ENCODE assay signal across 8 cellular contexts in the genomic region with DNA sequence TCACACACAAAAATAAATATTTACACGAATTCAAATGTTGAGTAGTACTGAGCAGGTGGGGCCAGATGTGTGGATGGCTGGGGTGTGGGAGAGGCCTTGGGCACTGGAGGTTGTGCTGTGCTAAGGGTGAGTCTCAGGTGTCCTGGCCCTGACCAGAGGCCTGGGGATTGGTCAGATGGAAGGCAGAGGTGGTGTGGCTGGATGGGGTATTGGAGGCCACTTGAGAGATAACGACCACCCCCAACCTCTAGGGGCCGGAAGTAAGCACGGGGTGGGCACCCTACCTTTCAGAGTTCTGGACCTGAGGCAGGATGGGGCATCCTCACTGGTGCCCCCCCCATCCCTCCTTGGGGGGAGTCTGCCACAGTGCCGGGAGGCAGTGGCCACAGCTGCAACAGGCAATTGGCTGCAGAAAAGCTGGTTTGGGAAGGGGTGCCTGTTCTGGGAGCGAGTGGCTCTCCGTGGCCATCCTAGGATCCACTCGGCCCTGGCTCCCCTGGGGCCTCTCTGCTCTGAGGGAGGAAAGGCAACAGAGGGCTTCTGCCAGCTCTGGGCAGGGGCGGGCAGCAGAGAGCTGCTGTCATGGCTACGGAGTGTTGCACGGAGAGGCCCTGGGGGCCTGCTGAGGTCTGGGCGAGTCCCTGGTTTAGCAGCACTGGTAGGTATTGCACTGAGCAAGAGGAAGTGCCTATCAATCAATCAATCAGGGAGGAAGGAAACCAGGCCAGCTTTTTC.
DNase-seq lines count a peak whose midpoint lies in the region; ATAC-seq and TF ChIP-seq lines count a peak whose summit lies in the region.
"Had no signal": no experiment of that assay in that cellular context is flagged by ENCODE, and none has a peak within 500 bp of the region (broad histone marks: within the 10 kb centered on the region; RNA-seq: fewer than 3 reads in every experiment).

No MANE protein-coding gene starts in this region.

- no peak overlapping the region for H2BK12ac ChIP-seq in neuronal stem cell (ENCODE audit: low read length)

- H4K91ac ChIP-seq in neuronal stem cell (ENCODE audit: low read depth, low read length, poor library complexity): no peak overlapping the region

- no peak overlapping the region for H2BK120ac ChIP-seq in neuronal stem cell (ENCODE audit: low read depth, low read length)

- H3K9me3 ChIP-seq in neuronal stem cell (replicated peaks in 1 of 2; ENCODE audit: control insufficient read depth in 2 of 2, insufficient read depth in 1 of 2, low read depth in 1 of 2, low read length in 2 of 2): no peaks in the 10 kb centered on the region

- no peak overlapping the region for H2AK5ac ChIP-seq in neuronal stem cell (ENCODE audit: low read depth, low read length)

- peak overlapping the region; percentile 69 for H3K27ac ChIP-seq in cingulate gyrus (ENCODE audit: low read depth, low read length)
- no peak overlapping the region for H3K27ac ChIP-seq in neuronal stem cell (replicated peaks; ENCODE audit: low read length)

- no peak overlapping the region for H4K8ac ChIP-seq in neuronal stem cell (ENCODE audit: low read depth, low read length)

- peak overlapping the region; percentile 24 for H3K9ac ChIP-seq in neuronal stem cell (ENCODE audit: low read depth, low read length, poor library complexity)

- no peak overlapping the region for H3K4ac ChIP-seq in neuronal stem cell (ENCODE audit: low read length)

- peaks cover 23 to 96% of the 10 kb centered on the region in 2 donors for H3K36me3 ChIP-seq in neuronal stem cell (replicated peaks in 1 of 2; ENCODE audit: control insufficient read depth in 2 of 2, insufficient read depth in 2 of 2, low read length in 2 of 2)

- H3K4me2 ChIP-seq in neuronal stem cell (ENCODE audit: insufficient read depth, low read length, poor library complexity, severe bottlenecking): no peak overlapping the region

- no peak overlapping the region for H3K14ac ChIP-seq in neuronal stem cell (ENCODE audit: low read length)

- H3K4me1 ChIP-seq in neuronal stem cell (ENCODE audit: control insufficient read depth in 2 of 2, insufficient read depth in 1 of 2, low read depth in 1 of 2, low read length in 2 of 2): peaks cover 0 to 16% of the 10 kb centered on the region in 2 donors

- H3K23ac ChIP-seq in neuronal stem cell (ENCODE audit: low read depth, low read length, poor library complexity): peak overlapping the region; percentile 50

- no peak for TF ChIP-seq POLR2A in GM18505 (IDR thresholded peaks at IDR 0.05; ENCODE audit: borderline replicate concordance, extremely low read depth, insufficient read depth, insufficient read length)

- H3K27me3 ChIP-seq in neuronal stem cell (ENCODE audit: control insufficient read depth in 3 of 3, insufficient read depth in 3 of 3, low read depth in 1 of 3, low read length in 3 of 3): no peaks in the 10 kb centered on the region

- ATAC-seq in GM18868 (IDR thresholded peaks at IDR 0.05; ENCODE audit: unreplicated experiment) (peak; percentile 78), GM18505 (IDR thresholded peaks at IDR 0.05; ENCODE audit: unreplicated experiment) (no peak), HG02840 (IDR thresholded peaks at IDR 0.05; ENCODE audit: low FRiP score, unreplicated experiment) (no peak)

- no peak overlapping the region for H2BK5ac ChIP-seq in neuronal stem cell (ENCODE audit: low read length)

- H3K4me3 ChIP-seq in neuronal stem cell (ENCODE audit: low read length in 2 of 2): no peak overlapping the region

- no peak overlapping the region for H2BK15ac ChIP-seq in neuronal stem cell (ENCODE audit: low read length)

- no CpG with 5 or more reads among the region's 12 CpGs for WGBS in neuronal stem cell (ENCODE audit: extremely low coverage in 2 of 2, insufficient read length in 2 of 2, insufficient replicate concordance in 1 of 2), 2 donors

- H2AFZ ChIP-seq in neuronal stem cell (ENCODE audit: low read length): no peak overlapping the region

- DNase-seq in NCI-H187 treated with DMSO at 0.1 percent for 48 hours (lab: John Stamatoyannopoulos, UW): peak; percentile 24
- DNase-seq in neuronal stem cell (ENCODE audit: low spot score): no peak
- DNase-seq in NCI-H2029 treated with DMSO at 0.1 percent for 48 hours (lab: John Stamatoyannopoulos, UW): no peak
- DNase-seq: NCI-H226 had no signal

- H3K18ac ChIP-seq in neuronal stem cell (ENCODE audit: low read length): no peak overlapping the region

- peaks cover 2% of the 10 kb centered on the region for H3K79me1 ChIP-seq in neuronal stem cell (ENCODE audit: low read depth, low read length)
